In genomic region chr2:232815569-232815968, GRCh38 we compare ENCODE assay signal across 28 cellular contexts. TPM values are rescaled to one million over a fixed set of nuclear protein-coding genes. Genes with fewer than 3 reads are reported as not detected.
"Had no signal": no experiment of that assay in that cellular context is flagged by ENCODE, and none has a peak within 500 bp of the region (broad histone marks: within the 10 kb centered on the region; RNA-seq: fewer than 3 reads in every experiment).

No MANE protein-coding gene starts in this region.

- H3K4me3 ChIP-seq: ascending aorta, breast epithelium, gastroesophageal sphincter, heart left ventricle, left lung, psoas muscle, suprapubic skin had no signal

- H3K9me3 Mint-ChIP-seq: activated T-helper 17 cell treated with anti-CD3 and anti-CD28 coated beads, Interleukin-2, amount 50 U/mL, for 72 hours; nephron progenitor cell; stimulated activated naive CD8-positive, alpha-beta T cell treated with anti-CD3 and anti-CD28 coated beads, Interleukin-15, amount 100 ng/mL, for 72 hours; type B pancreatic cell; WTC11 had no signal

- ATAC-seq: activated T-helper 17 cell treated with anti-CD3 and anti-CD28 coated beads, Interleukin-2, amount 50 U/mL, for 72 hours; esophagus mucosa; gastroesophageal sphincter; heart left ventricle; right cardiac atrium; stimulated activated naive CD8-positive, alpha-beta T cell treated with anti-CD3 and anti-CD28 coated beads, Interleukin-15, amount 100 ng/mL, for 72 hours; WTC11 had no signal

- H3K4me2 ChIP-seq: SK-N-SH had no signal

- H3K9me2 ChIP-seq: SK-N-SH had no signal

- DNase-seq: activated CD4-positive, alpha-beta T cell treated with anti-CD3 and anti-CD28 coated beads for 48 hours; activated naive CD4-positive, alpha-beta T cell; activated T-cell treated with anti-CD3 and anti-CD28 coated beads for 4 hours; cerebellar nuclear complex; cortex of kidney; heart left ventricle; left lung; mammary epithelial cell; nephron progenitor cell; occipital lobe; psoas muscle; right cardiac atrium; SK-N-SH; small intestine; stimulated activated CD4-positive, alpha-beta T cell treated with anti-CD3 and anti-CD28 coated beads, Interleukin-15, amount 100 ng/mL, for 24 hours; stimulated activated CD4-positive, alpha-beta T cell treated with anti-CD3 and anti-CD28 coated beads, Interleukin-2, amount 100 ng/mL, for 48 hours; stimulated activated naive CD8-positive, alpha-beta T cell treated with anti-CD3 and anti-CD28 coated beads, Interleukin-15, amount 100 ng/mL, for 72 hours had no signal

- H3K27me3 ChIP-seq: ascending aorta, breast epithelium, gastroesophageal sphincter, heart left ventricle, left lung, suprapubic skin had no signal

- H3K27ac ChIP-seq: ascending aorta, breast epithelium, gastroesophageal sphincter, heart left ventricle, psoas muscle, suprapubic skin had no signal

- H3K4me1 ChIP-seq: ascending aorta, breast epithelium, suprapubic skin had no signal

- H3K4me3 Mint-ChIP-seq: activated T-helper 17 cell treated with anti-CD3 and anti-CD28 coated beads, Interleukin-2, amount 50 U/mL, for 72 hours; nephron progenitor cell; stimulated activated naive CD8-positive, alpha-beta T cell treated with anti-CD3 and anti-CD28 coated beads, Interleukin-15, amount 100 ng/mL, for 72 hours; type B pancreatic cell; WTC11 had no signal

- H3K27me3 Mint-ChIP-seq: activated T-helper 17 cell treated with anti-CD3 and anti-CD28 coated beads, Interleukin-2, amount 50 U/mL, for 72 hours; stimulated activated naive CD8-positive, alpha-beta T cell treated with anti-CD3 and anti-CD28 coated beads, Interleukin-15, amount 100 ng/mL, for 72 hours; type B pancreatic cell had no signal

- H3K27ac Mint-ChIP-seq: activated T-helper 17 cell treated with anti-CD3 and anti-CD28 coated beads, Interleukin-2, amount 50 U/mL, for 72 hours; stimulated activated naive CD8-positive, alpha-beta T cell treated with anti-CD3 and anti-CD28 coated beads, Interleukin-15, amount 100 ng/mL, for 72 hours; type B pancreatic cell; WTC11 had no signal

- H3K9me3 ChIP-seq: ascending aorta, breast epithelium, gastroesophageal sphincter, heart left ventricle, left lung, psoas muscle, SK-N-SH, suprapubic skin had no signal

- H3K4me1 Mint-ChIP-seq: activated T-helper 17 cell treated with anti-CD3 and anti-CD28 coated beads, Interleukin-2, amount 50 U/mL, for 72 hours had no signal

RNA-seq across cellular contexts. Expression of gene KCNJ13, which starts 39.2 kb away (rescaled TPM):
- total RNA-seq: activated CD8-positive, alpha-beta memory T cell treated with anti-CD3 and anti-CD28 coated beads for 36 hours; activated T-helper 17 cell treated with anti-CD3 and anti-CD28 coated beads, Interleukin-2, amount 50 U/mL, for 72 hours; ascending aorta; esophagus mucosa; gastroesophageal sphincter; heart left ventricle; kidney epithelial cell; left lung; myocyte; psoas muscle; right cardiac atrium; WTC11 had no signal
- polyA plus RNA-seq: heart left ventricle, mammary epithelial cell, right cardiac atrium, SK-N-SH had no signal

RNA-seq across cellular contexts. Expression of gene SNORC, which starts 54.5 kb away (rescaled TPM):
- total RNA-seq: ascending aorta had no signal
